15 cellular contexts compared by ENCODE assay signal in the genomic region with DNA sequence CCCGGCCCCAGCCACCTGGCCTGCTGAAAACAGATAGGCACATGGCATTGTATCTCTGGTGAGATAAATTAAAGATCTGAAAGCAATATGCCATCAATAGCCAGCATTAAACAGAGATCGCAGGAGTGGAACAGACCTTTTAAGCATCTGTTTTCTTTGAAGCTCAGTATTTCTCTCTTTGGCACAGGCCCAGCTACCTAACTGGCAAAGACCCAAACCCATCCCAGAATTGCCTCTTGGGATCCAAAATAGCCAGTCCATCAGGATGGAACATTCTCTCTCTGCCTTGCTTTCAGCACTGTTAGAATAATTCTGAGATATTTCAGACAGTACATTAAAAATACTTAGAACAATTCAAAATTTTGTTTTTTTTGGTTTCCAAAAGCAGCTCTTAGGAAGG.
A peak's percentile ranks its signal among the peaks of the same experiment; 100 is the strongest.
DNase-seq lines count a peak whose midpoint lies in the region; ATAC-seq and TF ChIP-seq lines count a peak whose summit lies in the region.
"Had no signal": no experiment of that assay in that cellular context is flagged by ENCODE, and none has a peak within 500 bp of the region (broad histone marks: within the 10 kb centered on the region; RNA-seq: fewer than 3 reads in every experiment).

No MANE protein-coding gene starts in this region.

- DNase-seq in DMS153 (lab: John Stamatoyannopoulos, UW) (peak; percentile 22), NCI-H1105 (lab: John Stamatoyannopoulos, UW) (peak; percentile 65), NCI-H524 (lab: John Stamatoyannopoulos, UW) (peak; percentile 87 to 96), cerebellar cortex (ENCODE audit: low spot score) (peak; percentile 38), GM10248 (ENCODE audit: extremely low spot score) (no peak)
- DNase-seq: DMS79; HFFc6; Karpas-422; NCI-H146; NK-92 treated with Interleukin-12 subunit alpha and Interleukin-12 subunit beta, amount 100 ng/mL, for 24 hours; T-cell; T1000 had no signal

- TF ChIP-seq CTCF in GM10248 (IDR thresholded peaks at IDR 0.05; ENCODE audit: control extremely low read depth, extremely low read depth, low read depth, missing control alignments), result no peak

- POLR2A ChIA-PET in GM10248 (lab: Yijun Ruan, JAX), result no interaction called here

- CTCF ChIA-PET in GM10248 (lab: Yijun Ruan, JAX), result interaction anchor here (1.3 to 2.9 kb wide), 2 partner anchors 8 to 83 kb away, joined by 3 to 11 read pairs; no protein-coding TSS in a partner anchor

- ATAC-seq in HG03025 (IDR thresholded peaks at IDR 0.05; ENCODE audit: low FRiP score, unreplicated experiment), result no peak
- ATAC-seq in GM21529 (IDR thresholded peaks at IDR 0.05; ENCODE audit: unreplicated experiment), result no peak
- ATAC-seq: HepG2, T-cell had no signal
